Comparison of ENCODE assay signal across 13 cellular contexts in genomic region chr11:7861292-7861691, GRCh38. TPM values are rescaled to one million over a fixed set of nuclear protein-coding genes. Genes with fewer than 3 reads are reported as not detected.
"Had no signal": no experiment of that assay in that cellular context is flagged by ENCODE, and none has a peak within 500 bp of the region (broad histone marks: within the 10 kb centered on the region; RNA-seq: fewer than 3 reads in every experiment).

No MANE protein-coding gene starts in this region.

RNA-seq across cellular contexts. Expression of gene OR5P3, which starts 30.7 kb away (rescaled TPM):
- total RNA-seq: activated CD4-positive, alpha-beta T cell treated with anti-CD3 and anti-CD28 coated beads, Interleukin-2, amount 10 ng/mL, durations not matched to agents 24 days and 14 days; activated CD8-positive, alpha-beta memory T cell treated with anti-CD3 and anti-CD28 coated beads for 36 hours; activated CD8-positive, alpha-beta T cell treated with anti-CD3 and anti-CD28 coated beads for 36 hours; activated naive CD8-positive, alpha-beta T cell treated with anti-CD3 and anti-CD28 coated beads for 36 hours; activated T-cell treated with anti-CD3 and anti-CD28 coated beads, Interleukin-2, amount 50 U/mL, for 72 hours; activated T-helper 17 cell treated with anti-CD3 and anti-CD28 coated beads, Interleukin-2, amount 50 U/mL, for 72 hours; cardiac muscle cell; colonic mucosa; MCF 10A; PC-3; Right ventricle myocardium inferior; SK-MEL-5 had no signal
- polyA plus RNA-seq: aorta, cardiac muscle cell had no signal
